Comparison of ENCODE assay signal across 1 cellular context in genomic region chr12:83784298-83784890, GRCh38.
TF ChIP-seq lines count a peak whose summit lies in the region.

No MANE protein-coding gene starts in this region.

TF ChIP-seq in WTC11, 78 proteins besides CTCF, POLR2A, EP300 and RAD21 (continued from another document):
- TF ChIP-seq, protein P1, sequence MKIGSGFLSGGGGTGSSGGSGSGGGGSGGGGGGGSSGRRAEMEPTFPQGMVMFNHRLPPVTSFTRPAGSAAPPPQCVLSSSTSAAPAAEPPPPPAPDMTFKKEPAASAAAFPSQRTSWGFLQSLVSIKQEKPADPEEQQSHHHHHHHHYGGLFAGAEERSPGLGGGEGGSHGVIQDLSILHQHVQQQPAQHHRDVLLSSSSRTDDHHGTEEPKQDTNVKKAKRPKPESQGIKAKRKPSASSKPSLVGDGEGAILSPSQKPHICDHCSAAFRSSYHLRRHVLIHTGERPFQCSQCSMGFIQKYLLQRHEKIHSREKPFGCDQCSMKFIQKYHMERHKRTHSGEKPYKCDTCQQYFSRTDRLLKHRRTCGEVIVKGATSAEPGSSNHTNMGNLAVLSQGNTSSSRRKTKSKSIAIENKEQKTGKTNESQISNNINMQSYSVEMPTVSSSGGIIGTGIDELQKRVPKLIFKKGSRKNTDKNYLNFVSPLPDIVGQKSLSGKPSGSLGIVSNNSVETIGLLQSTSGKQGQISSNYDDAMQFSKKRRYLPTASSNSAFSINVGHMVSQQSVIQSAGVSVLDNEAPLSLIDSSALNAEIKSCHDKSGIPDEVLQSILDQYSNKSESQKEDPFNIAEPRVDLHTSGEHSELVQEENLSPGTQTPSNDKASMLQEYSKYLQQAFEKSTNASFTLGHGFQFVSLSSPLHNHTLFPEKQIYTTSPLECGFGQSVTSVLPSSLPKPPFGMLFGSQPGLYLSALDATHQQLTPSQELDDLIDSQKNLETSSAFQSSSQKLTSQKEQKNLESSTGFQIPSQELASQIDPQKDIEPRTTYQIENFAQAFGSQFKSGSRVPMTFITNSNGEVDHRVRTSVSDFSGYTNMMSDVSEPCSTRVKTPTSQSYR (CRISPR knock-in tag; IDR thresholded peaks at IDR 0.05) = no peak
- TF ChIP-seq, protein P2, sequence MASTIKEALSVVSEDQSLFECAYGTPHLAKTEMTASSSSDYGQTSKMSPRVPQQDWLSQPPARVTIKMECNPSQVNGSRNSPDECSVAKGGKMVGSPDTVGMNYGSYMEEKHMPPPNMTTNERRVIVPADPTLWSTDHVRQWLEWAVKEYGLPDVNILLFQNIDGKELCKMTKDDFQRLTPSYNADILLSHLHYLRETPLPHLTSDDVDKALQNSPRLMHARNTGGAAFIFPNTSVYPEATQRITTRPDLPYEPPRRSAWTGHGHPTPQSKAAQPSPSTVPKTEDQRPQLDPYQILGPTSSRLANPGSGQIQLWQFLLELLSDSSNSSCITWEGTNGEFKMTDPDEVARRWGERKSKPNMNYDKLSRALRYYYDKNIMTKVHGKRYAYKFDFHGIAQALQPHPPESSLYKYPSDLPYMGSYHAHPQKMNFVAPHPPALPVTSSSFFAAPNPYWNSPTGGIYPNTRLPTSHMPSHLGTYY (CRISPR knock-in tag; IDR thresholded peaks at IDR 0.05) = no peak
- TF ChIP-seq ATF6 (CRISPR knock-in tag; IDR thresholded peaks at IDR 0.05) = no peak
- no peak for TF ChIP-seq ARID4B (CRISPR knock-in tag; IDR thresholded peaks at IDR 0.05; ENCODE audit: borderline replicate concordance)
- no peak for TF ChIP-seq IRF2 (CRISPR knock-in tag; IDR thresholded peaks at IDR 0.05; ENCODE audit: borderline replicate concordance, low read depth)
- no peak for TF ChIP-seq NFATC4 (CRISPR knock-in tag; IDR thresholded peaks at IDR 0.05)
- no peak for TF ChIP-seq JAZF1 (CRISPR knock-in tag; IDR thresholded peaks at IDR 0.05)
- no peak for TF ChIP-seq SMAD4 (CRISPR knock-in tag; IDR thresholded peaks at IDR 0.05)
